18 cellular contexts compared by ENCODE assay signal in the genomic region with DNA sequence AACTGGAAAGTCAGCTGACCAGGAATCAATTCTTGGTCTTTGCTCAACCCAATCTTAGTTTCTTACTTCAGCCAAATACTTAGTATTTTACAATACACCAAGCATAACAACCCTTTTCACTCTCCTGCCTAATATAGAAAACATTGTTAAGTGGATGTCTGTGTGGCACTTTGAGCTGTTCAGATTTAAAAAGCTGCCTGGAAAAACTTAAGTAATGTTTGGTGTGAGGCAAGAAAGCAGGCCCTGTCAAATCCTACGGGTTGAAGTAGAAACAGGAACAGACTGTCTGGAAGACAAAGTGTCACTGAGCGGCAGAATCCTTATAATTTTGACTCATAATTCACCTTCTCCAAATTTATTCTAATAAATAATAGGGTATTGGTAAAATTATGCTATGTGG. TPM values are rescaled to one million over a fixed set of nuclear protein-coding genes. Genes with fewer than 3 reads are reported as not detected.
DNase-seq lines count a peak whose midpoint lies in the region; ATAC-seq and TF ChIP-seq lines count a peak whose summit lies in the region.
"Had no signal": no experiment of that assay in that cellular context is flagged by ENCODE, and none has a peak within 500 bp of the region (broad histone marks: within the 10 kb centered on the region; RNA-seq: fewer than 3 reads in every experiment).

No MANE protein-coding gene starts in this region.

- H3K4me1 ChIP-seq in right cardiac atrium (ENCODE audit: control insufficient read depth, insufficient read depth, low read length), result peaks cover 2% of the 10 kb centered on the region
- H3K4me1 ChIP-seq in OCI-LY7 (ENCODE audit: insufficient read depth, low read length, poor library complexity, severe bottlenecking), result peaks cover 9% of the 10 kb centered on the region
- peaks cover 0 to 28% (median 2%) of the 10 kb centered on the region in 4 donors for H3K4me1 ChIP-seq in esophagus muscularis mucosa
- H3K4me1 ChIP-seq in stomach smooth muscle (ENCODE audit: control insufficient read depth, insufficient read depth, low read length), result no peaks in the 10 kb centered on the region
- H3K4me1 ChIP-seq: BLaER1 had no signal

- no peaks in the 10 kb centered on the region for H4K20me1 ChIP-seq in OCI-LY7 (ENCODE audit: insufficient read depth, low read length)
- H4K20me1 ChIP-seq: BLaER1 had no signal

- CTCF ChIA-PET in OCI-LY7 (lab: Charles Lee; ENCODE audit: unreplicated experiment), result no interaction called here

- ATAC-seq in Right ventricle myocardium superior (ENCODE audit: poor library complexity) (peak; percentile 57), right cardiac atrium (no peak)
- ATAC-seq: HCT116, HepG2 had no signal

- H3K27ac ChIP-seq in right cardiac atrium (ENCODE audit: low read length), result no peak overlapping the region
- no peak overlapping the region for H3K27ac ChIP-seq in OCI-LY7 (ENCODE audit: low read depth, low read length, poor library complexity, severe bottlenecking)
- peak overlapping the region in 3 of 4 donors; percentile 50 to 56 (median 54) for H3K27ac ChIP-seq in esophagus muscularis mucosa (replicated peaks in 1 of 4)
- peak overlapping the region; percentile 2 for H3K27ac ChIP-seq in stomach smooth muscle (ENCODE audit: low read length)
- H3K27ac ChIP-seq: BLaER1 had no signal

- BruUV-seq in OCI-LY7 (replicated peaks; lab: Mats Ljungman, UMichigan), result no TSS peak

- H3K4me2 ChIP-seq in OCI-LY7 (ENCODE audit: low read length), result no peak overlapping the region
- H3K4me2 ChIP-seq: BLaER1 had no signal

- TF ChIP-seq EP300 in esophagus muscularis mucosa (IDR thresholded peaks at IDR 0.05), result no peak

- POLR2A ChIA-PET in OCI-LY7 (lab: Charles Lee), result interaction anchor here (0.9 kb wide), 2 partner anchors 13 to 35 kb away, joined by 3 read pairs; no protein-coding TSS in a partner anchor

- intact Hi-C loops in Right ventricle myocardium superior (cut with DNase I) (no loop called here), right cardiac atrium (cut with DNase I) (no loop called here), OCI-LY7 (cut with micrococcal nuclease; ENCODE audit: unreplicated experiment) (no loop called here), esophagus muscularis mucosa (cut with DNase I) (no loop called here)

- no peak overlapping the region for H3K9ac ChIP-seq in stomach smooth muscle (ENCODE audit: low read length in 2 of 2)
- H3K9ac ChIP-seq: BLaER1 had no signal

- no peaks in the 10 kb centered on the region for H3K9me2 ChIP-seq in OCI-LY7 (ENCODE audit: insufficient read depth, low read length)

- no peak overlapping the region for H3K4me3 ChIP-seq in right cardiac atrium (ENCODE audit: low read length)
- no peak overlapping the region for H3K4me3 ChIP-seq in OCI-LY7 (ENCODE audit: low read depth, low read length, poor library complexity, severe bottlenecking)
- H3K4me3 ChIP-seq in esophagus muscularis mucosa, result no peak overlapping the region
- H3K4me3 ChIP-seq in stomach smooth muscle (ENCODE audit: low read length in 2 of 2), result no peak overlapping the region
- H3K4me3 ChIP-seq: BLaER1 had no signal

- H3K9me3 ChIP-seq in right cardiac atrium (ENCODE audit: control insufficient read depth, low read length), result no peaks in the 10 kb centered on the region
- no peaks in the 10 kb centered on the region for H3K9me3 ChIP-seq in OCI-LY7 (ENCODE audit: low read length)
- no peaks in the 10 kb centered on the region for H3K9me3 ChIP-seq in esophagus muscularis mucosa
- H3K9me3 ChIP-seq in stomach smooth muscle (ENCODE audit: control insufficient read depth in 2 of 2, low read length in 2 of 2), result no peaks in the 10 kb centered on the region
- H3K9me3 ChIP-seq: BLaER1 had no signal

- H3K27me3 ChIP-seq in right cardiac atrium (ENCODE audit: control insufficient read depth, insufficient read depth) (no peaks in the 10 kb centered on the region), esophagus muscularis mucosa (no peaks in the 10 kb centered on the region), stomach smooth muscle (ENCODE audit: control insufficient read depth in 1 of 2, insufficient read depth in 2 of 2, low read length in 2 of 2) (no peaks in the 10 kb centered on the region)
- H3K27me3 ChIP-seq: BLaER1 had no signal

- TF ChIP-seq POLR2A in esophagus muscularis mucosa (IDR thresholded peaks at IDR 0.05; ENCODE audit: low read depth), result no peak

- no peak for DNase-seq in Right ventricle myocardium superior
- no peak for DNase-seq in right cardiac atrium
- DNase-seq in OCI-LY7 (ENCODE audit: low spot score), result no peak
- no peak for DNase-seq in esophagus muscularis mucosa (ENCODE audit: extremely low spot score)
- no peak for DNase-seq in D341Med (ENCODE audit: low spot score)
- DNase-seq in occipital lobe (lab: John Stamatoyannopoulos, UW), result no peak
- DNase-seq: 8988T; CD4-positive, alpha-beta memory T cell; DMS79 treated with DMSO at 0.1 percent for 48 hours; GF-D8; GOT3; H7; HFFc6 had no signal

- no peaks in the 10 kb centered on the region for H3K36me3 ChIP-seq in OCI-LY7 (ENCODE audit: insufficient read depth, low read length)
- no peaks in the 10 kb centered on the region for H3K36me3 ChIP-seq in esophagus muscularis mucosa
- H3K36me3 ChIP-seq in stomach smooth muscle (ENCODE audit: control insufficient read depth in 2 of 2, insufficient read depth in 2 of 2, low read length in 2 of 2), result peaks cover 0 to 2% of the 10 kb centered on the region in 2 donors
- H3K36me3 ChIP-seq: BLaER1 had no signal

- peak overlapping the region; percentile 53; the same call in 1 of the 2 replicates for H2AFZ ChIP-seq in OCI-LY7 (ENCODE audit: low read length)

- WGBS in right cardiac atrium, result 64% methylated on average over 2 of the region's 2 CpGs
- WGBS in esophagus muscularis mucosa, result 53% methylated on average over 2 of the region's 2 CpGs

- no peaks in the 10 kb centered on the region for H3K79me2 ChIP-seq in OCI-LY7 (ENCODE audit: insufficient read depth, low read depth, low read length)

- TF ChIP-seq CTCF in OCI-LY7 (conservative IDR thresholded peaks at IDR 0.05; ENCODE audit: low read length) (no peak), esophagus muscularis mucosa (IDR thresholded peaks at IDR 0.05) (no peak)

RNA-seq across cellular contexts. Expression of a gene that starts 37.1 kb away (rescaled TPM):
- total RNA-seq in Right ventricle myocardium superior (1.4 TPM), right cardiac atrium (1 to 10 TPM; 3.1 to 7.1 (median 5.1) TPM), OCI-LY7 (2022) (not detected in 2 replicates), esophagus muscularis mucosa (10 to 100 TPM; 10.1 to 46.9 (median 13.1) TPM), occipital lobe (19.8 TPM)
- 2.8 TPM for polyA plus RNA-seq in right cardiac atrium
- 0.10 TPM in 1 of 2 replicates, not detected in the other for total RNA-seq in OCI-LY7 (2014; rRNA removed; shearing (Covaris generic))
- total RNA-seq: CD4-positive, alpha-beta memory T cell had no signal
- polyA plus RNA-seq: CD14-positive monocyte had no signal

Comparison
In these comparisons a context has a peak if more than half of its experiments do, and no peak if none do; other contexts are left out.
1. H3K27ac ChIP-seq: peak in esophagus muscularis mucosa (3 of 4) and stomach smooth muscle (single experiment); none in right cardiac atrium (single experiment) and OCI-LY7 (single experiment).